Comparison of ENCODE assay signal across 12 cellular contexts in genomic region chr10:51920672-51921071, GRCh38.
A peak's percentile ranks its signal among the peaks of the same experiment; 100 is the strongest.
DNase-seq lines count a peak whose midpoint lies in the region; ATAC-seq and TF ChIP-seq lines count a peak whose summit lies in the region.
"Had no signal": no experiment of that assay in that cellular context is flagged by ENCODE, and none has a peak within 500 bp of the region (broad histone marks: within the 10 kb centered on the region; RNA-seq: fewer than 3 reads in every experiment).

No MANE protein-coding gene starts in this region.

- H3K36me3 Mint-ChIP-seq in endothelial cell (ENCODE audit: low read depth, unreplicated experiment) = no peaks in the 10 kb centered on the region
- H3K36me3 Mint-ChIP-seq: CD8-positive, alpha-beta memory T cell had no signal

- DNase-seq in endothelial cell (ENCODE audit: low spot score) (no peak), DMS153 treated with DMSO at 0.1 percent for 48 hours (lab: John Stamatoyannopoulos, UW; ENCODE audit: unreplicated experiment) (no peak), NOMO-1 (lab: John Stamatoyannopoulos, UW; ENCODE audit: unreplicated experiment in 2 of 2) (no peak)
- DNase-seq: 8988T; AML-193; Caco-2; CD8-positive, alpha-beta memory T cell; DMS53 had no signal

- no peaks in the 10 kb centered on the region for H3K27me3 Mint-ChIP-seq in endothelial cell (ENCODE audit: unreplicated experiment)
- H3K27me3 Mint-ChIP-seq: CD8-positive, alpha-beta memory T cell had no signal

- no peak for TF ChIP-seq CTCF in endothelial cell (IDR thresholded peaks at IDR 0.05; ENCODE audit: unreplicated experiment)

- peak overlapping the region; percentile 82 for H3K27ac Mint-ChIP-seq in endothelial cell (ENCODE audit: unreplicated experiment)
- H3K27ac Mint-ChIP-seq: CD8-positive, alpha-beta memory T cell had no signal

- no peaks in the 10 kb centered on the region for H3K9me3 Mint-ChIP-seq in endothelial cell (ENCODE audit: unreplicated experiment)

- ATAC-seq in GM18868 (IDR thresholded peaks at IDR 0.05; ENCODE audit: unreplicated experiment) = peak; percentile 51
- peak; percentile 60 for ATAC-seq in GM21529 (IDR thresholded peaks at IDR 0.05; ENCODE audit: unreplicated experiment)
- peak; percentile 61 for ATAC-seq in HG03025 (IDR thresholded peaks at IDR 0.05; ENCODE audit: low FRiP score, unreplicated experiment)
- ATAC-seq in GM18867 (IDR thresholded peaks at IDR 0.05; ENCODE audit: unreplicated experiment) = no peak

- H3K4me1 Mint-ChIP-seq in endothelial cell (ENCODE audit: unreplicated experiment) = peaks cover 26% of the 10 kb centered on the region
- H3K4me1 Mint-ChIP-seq: CD8-positive, alpha-beta memory T cell had no signal

- no peak overlapping the region for H3K4me3 Mint-ChIP-seq in endothelial cell (ENCODE audit: unreplicated experiment)
- H3K4me3 Mint-ChIP-seq: CD8-positive, alpha-beta memory T cell had no signal
